In genomic region chr16:3020247-3020603, GRCh38 we compare ENCODE assay signal across 8 cellular contexts. TPM values are rescaled to one million over a fixed set of nuclear protein-coding genes. Genes with fewer than 3 reads are reported as not detected.
DNase-seq lines count a peak whose midpoint lies in the region; ATAC-seq and TF ChIP-seq lines count a peak whose summit lies in the region.

TSS of gene TNFRSF12A (plus strand) at chr16:3020368. CDS start at chr16:3020398, 30 bp downstream.

- H3K9me3 ChIP-seq in colonic mucosa = no peaks in the 10 kb centered on the region

- peak within 1 kb of the TSS; percentile 96 for H3K27ac ChIP-seq in colonic mucosa
- H3K27ac ChIP-seq in layer of hippocampus (ENCODE audit: low read depth, low read length) = peak within 1 kb of the TSS; percentile 87

- peak within 1 kb of the TSS; percentile 83 to 96 for H3K9ac ChIP-seq in colonic mucosa (ENCODE audit: low read depth in 2 of 2, low read length in 2 of 2)

- ATAC-seq in HG03432 (IDR thresholded peaks at IDR 0.05; ENCODE audit: unreplicated experiment) = no peak

- peaks cover 18% of the 10 kb centered on the region for H3K4me1 ChIP-seq in colonic mucosa

- TF ChIP-seq CTCF in colonic mucosa (IDR thresholded peaks at IDR 0.05) = no peak

- no peaks in the 10 kb centered on the region for H3K36me3 ChIP-seq in colonic mucosa

- DNase-seq in NK-92 treated with Interleukin-12 subunit alpha and Interleukin-12 subunit beta, amount 100 ng/mL, for 24 hours (lab: John Stamatoyannopoulos, UW) = peak; percentile 61
- no peak for DNase-seq in NK-92 (lab: John Stamatoyannopoulos, UW; ENCODE audit: unreplicated experiment)
- DNase-seq in NCI-H1930 (lab: John Stamatoyannopoulos, UW) = peak; percentile 63 to 82
- DNase-seq in activated CD4-positive, CD25-positive, alpha-beta regulatory T cell treated with anti-CD3 and anti-CD28 coated beads, Interleukin-2, amount 50 U/mL, for 72 hours = peak; percentile 77
- peak; percentile 86 for DNase-seq in colonic mucosa
- DNase-seq in stimulated activated CD4-positive, alpha-beta T cell treated with anti-CD3 and anti-CD28 coated beads, Interleukin-1b, Interleukin-23, amount 100 ng/mL, for 48 hours = peak; percentile 66

- no peaks in the 10 kb centered on the region for H3K27me3 ChIP-seq in colonic mucosa
- peaks cover 6% of the 10 kb centered on the region for H3K27me3 ChIP-seq in layer of hippocampus (ENCODE audit: control insufficient read depth, insufficient read depth, low read length)

- peak within 1 kb of the TSS; percentile 79 for H3K4me3 ChIP-seq in colonic mucosa

- intact Hi-C loops in colonic mucosa (cut with DNase I) = no loop called here

RNA-seq across cellular contexts. Expression of gene TNFRSF12A, which starts in this region (rescaled TPM):
- total RNA-seq in colonic mucosa = 10 to 100 TPM; 11.6 to 27.3 TPM
